ENCODE assay signal across 8 cellular contexts in the genomic region with DNA sequence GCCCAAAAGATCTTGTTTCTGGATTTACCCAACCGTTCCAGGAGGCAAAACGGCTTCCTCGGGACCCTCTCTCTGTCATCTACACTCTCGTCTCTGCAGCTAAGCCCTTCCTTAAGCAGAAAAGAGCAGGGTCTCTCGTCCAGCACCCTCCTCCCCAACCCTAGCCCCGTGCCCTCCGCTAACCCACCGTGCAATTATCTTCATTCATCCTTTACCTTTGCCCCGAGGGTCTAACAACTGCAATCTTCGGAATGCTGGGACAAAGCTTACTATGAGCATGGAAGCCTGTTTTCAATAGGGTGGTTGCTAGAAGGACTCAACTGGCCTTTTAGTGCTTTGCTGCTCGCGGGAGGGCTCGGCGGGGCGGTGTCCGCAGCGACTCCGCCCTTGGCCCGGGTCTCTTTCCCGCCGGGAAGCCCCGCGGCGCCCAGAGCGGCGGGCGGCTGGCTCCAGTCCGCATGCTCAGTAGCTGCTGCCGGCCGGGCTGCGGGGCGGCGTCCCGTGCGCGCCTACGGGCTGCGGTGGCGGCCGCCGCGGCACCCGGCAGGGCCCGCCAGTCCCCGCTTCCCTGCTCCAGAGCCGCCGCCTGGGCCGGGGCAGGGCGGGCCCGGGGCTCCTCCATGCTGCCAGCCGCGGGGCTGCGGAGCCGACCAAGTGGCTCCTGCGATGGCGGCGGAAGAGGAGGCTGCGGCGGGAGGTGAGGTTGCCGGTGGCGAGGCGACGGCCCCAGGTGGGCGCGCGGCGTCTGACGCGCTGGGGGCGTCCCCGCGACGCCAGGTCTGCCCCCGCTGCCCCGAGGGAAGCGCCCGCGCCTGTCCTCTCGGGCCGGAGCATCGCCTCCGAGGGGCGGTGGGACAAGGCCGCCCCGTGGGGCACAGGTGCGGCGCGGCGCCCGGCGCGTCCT. TPM values are rescaled to one million over a fixed set of nuclear protein-coding genes. Genes with fewer than 3 reads are reported as not detected.
A peak's percentile ranks its signal among the peaks of the same experiment; 100 is the strongest.
DNase-seq lines count a peak whose midpoint lies in the region; ATAC-seq and TF ChIP-seq lines count a peak whose summit lies in the region.

A gene with protein sequence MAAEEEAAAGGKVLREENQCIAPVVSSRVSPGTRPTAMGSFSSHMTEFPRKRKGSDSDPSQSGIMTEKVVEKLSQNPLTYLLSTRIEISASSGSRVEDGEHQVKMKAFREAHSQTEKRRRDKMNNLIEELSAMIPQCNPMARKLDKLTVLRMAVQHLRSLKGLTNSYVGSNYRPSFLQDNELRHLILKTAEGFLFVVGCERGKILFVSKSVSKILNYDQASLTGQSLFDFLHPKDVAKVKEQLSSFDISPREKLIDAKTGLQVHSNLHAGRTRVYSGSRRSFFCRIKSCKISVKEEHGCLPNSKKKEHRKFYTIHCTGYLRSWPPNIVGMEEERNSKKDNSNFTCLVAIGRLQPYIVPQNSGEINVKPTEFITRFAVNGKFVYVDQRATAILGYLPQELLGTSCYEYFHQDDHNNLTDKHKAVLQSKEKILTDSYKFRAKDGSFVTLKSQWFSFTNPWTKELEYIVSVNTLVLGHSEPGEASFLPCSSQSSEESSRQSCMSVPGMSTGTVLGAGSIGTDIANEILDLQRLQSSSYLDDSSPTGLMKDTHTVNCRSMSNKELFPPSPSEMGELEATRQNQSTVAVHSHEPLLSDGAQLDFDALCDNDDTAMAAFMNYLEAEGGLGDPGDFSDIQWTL (plus strand): TSS at position 430 of the 904 bp plus-strand sequence. CDS start 237 bp downstream, at position 667.

- no peak for TF ChIP-seq CTCF in AG09309 (IDR thresholded peaks at IDR 0.05; ENCODE audit: control insufficient read depth, insufficient read depth, low read depth, low read length, missing control alignments)
- no peak for TF ChIP-seq CTCF in fibroblast of lung (conservative IDR thresholded peaks at IDR 0.05 in 1 of 2, IDR thresholded peaks at IDR 0.05 in 1 of 2; ENCODE audit: low read depth in 1 of 2, low read length in 2 of 2)
- no peak for TF ChIP-seq CTCF in neural crest cell (conservative IDR thresholded peaks at IDR 0.05)
- TF ChIP-seq CTCF in uterus (IDR thresholded peaks at IDR 0.05), result no peak

- no peaks in the 10 kb centered on the region for H3K36me3 Mint-ChIP-seq in neural crest cell (ENCODE audit: low read depth)

- H3K27ac ChIP-seq in fibroblast of lung (ENCODE audit: insufficient read depth, low read length), result peak within 1 kb of the TSS; percentile 81
- H3K27ac ChIP-seq in uterus, result peak within 1 kb of the TSS; percentile 40 to 56

- no peak within 1 kb of the TSS for H3K27ac Mint-ChIP-seq in neural crest cell (ENCODE audit: unreplicated experiment)

- peak within 1 kb of the TSS; percentile 99 for H3K4me2 ChIP-seq in fibroblast of lung (ENCODE audit: extremely low read depth, insufficient read depth, low read length)

- intact Hi-C loops in uterus (cut with DNase I; ENCODE audit: low total_unique reads), result no loop called here

- H3K27me3 ChIP-seq in fibroblast of lung (ENCODE audit: control insufficient read depth, insufficient read depth, low read length), result no peaks in the 10 kb centered on the region
- H3K27me3 ChIP-seq in uterus, result no peaks in the 10 kb centered on the region

- H3K36me3 ChIP-seq in fibroblast of lung (ENCODE audit: control insufficient read depth, insufficient read depth, low read length), result no peaks in the 10 kb centered on the region
- no peaks in the 10 kb centered on the region for H3K36me3 ChIP-seq in uterus

- H2AFZ ChIP-seq in fibroblast of lung (ENCODE audit: low read length), result peak within 1 kb of the TSS; percentile 92

- DNase-seq in AG09309 (ENCODE audit: low read depth) (no peak), NCI-H510A treated with DMSO at 0.1 percent for 48 hours (lab: John Stamatoyannopoulos, UW) (peak; percentile 34), activated T-cell treated with anti-CD3 and anti-CD28 coated beads for 48 hours (ENCODE audit: low read depth) (peak; percentile 44), fibroblast of lung (ENCODE audit: low read depth in 2 of 2) (peak; percentile 37 to 60), neural crest cell (ENCODE audit: low read depth, low spot score) (peak; percentile 58), uterus (peak; percentile 16 to 27)

- ATAC-seq in GM18868 (IDR thresholded peaks at IDR 0.05; ENCODE audit: unreplicated experiment) (peak; percentile 40), HG03108 (IDR thresholded peaks at IDR 0.05; ENCODE audit: unreplicated experiment) (peak; percentile 25)

- peaks cover 59% of the 10 kb centered on the region for H3K27me3 Mint-ChIP-seq in neural crest cell (ENCODE audit: low read depth)

- H4K20me1 ChIP-seq in fibroblast of lung (ENCODE audit: control insufficient read depth, extremely low read depth, insufficient read depth, low read length), result no peaks in the 10 kb centered on the region

- TF ChIP-seq POLR2A in uterus (IDR thresholded peaks at IDR 0.05), result no peak

- H3K9ac ChIP-seq in fibroblast of lung (ENCODE audit: insufficient read depth, low read length), result peak within 1 kb of the TSS; percentile 82

- H3K4me1 ChIP-seq in fibroblast of lung (ENCODE audit: control insufficient read depth, extremely low read depth, insufficient read depth, low read length) (peaks cover 13% of the 10 kb centered on the region), uterus (peaks cover 0 to 5% of the 10 kb centered on the region in 2 donors)

- peak within 1 kb of the TSS; percentile 92 for H3K4me3 Mint-ChIP-seq in neural crest cell

- H3K9me3 ChIP-seq in fibroblast of lung (ENCODE audit: control insufficient read depth, insufficient read depth, low read depth, low read length) (no peaks in the 10 kb centered on the region), uterus (no peaks in the 10 kb centered on the region)

- peak within 1 kb of the TSS; percentile 69 for H3K4me3 ChIP-seq in AG09309 (ENCODE audit: control insufficient read depth, low read depth, low read length)
- H3K4me3 ChIP-seq in fibroblast of lung (replicated peaks in 1 of 4; ENCODE audit: control extremely low read depth in 1 of 4, insufficient read depth in 1 of 4, low read depth in 3 of 4, low read length in 4 of 4), result peak within 1 kb of the TSS; percentile 67 to 84 (median 76)
- H3K4me3 ChIP-seq in uterus, result peak within 1 kb of the TSS; percentile 36 to 75

- H3K4me1 Mint-ChIP-seq in neural crest cell, result peaks cover 19% of the 10 kb centered on the region

- peaks cover 33% of the 10 kb centered on the region for H3K79me2 ChIP-seq in fibroblast of lung (ENCODE audit: control insufficient read depth, insufficient read depth, low read length)

- no peaks in the 10 kb centered on the region for H3K9me3 Mint-ChIP-seq in neural crest cell

RNA-seq across cellular contexts. Expression of the gene that starts here (rescaled TPM):
- total RNA-seq in fibroblast of lung (23.9 and 44.9 TPM in 2 replicates), neural crest cell (7.6 and 8.0 TPM in 2 replicates), uterus (1 to 10 TPM in 2 of 4 donors, under 1 TPM in 2; under 0.01 to 6.3 (median 1.5) TPM)
- polyA plus RNA-seq in fibroblast of lung, result 15.5 and 35.6 TPM in 2 replicates
- 13.5 and 29.2 TPM in 2 replicates for polyA plus RNA-seq in fibroblast of lung (2012)
- polyA minus RNA-seq in fibroblast of lung (ENCODE audit: low replicate concordance), result 1.9 and 5.9 TPM in 2 replicates
